11 cellular contexts compared by ENCODE assay signal in the genomic region with DNA sequence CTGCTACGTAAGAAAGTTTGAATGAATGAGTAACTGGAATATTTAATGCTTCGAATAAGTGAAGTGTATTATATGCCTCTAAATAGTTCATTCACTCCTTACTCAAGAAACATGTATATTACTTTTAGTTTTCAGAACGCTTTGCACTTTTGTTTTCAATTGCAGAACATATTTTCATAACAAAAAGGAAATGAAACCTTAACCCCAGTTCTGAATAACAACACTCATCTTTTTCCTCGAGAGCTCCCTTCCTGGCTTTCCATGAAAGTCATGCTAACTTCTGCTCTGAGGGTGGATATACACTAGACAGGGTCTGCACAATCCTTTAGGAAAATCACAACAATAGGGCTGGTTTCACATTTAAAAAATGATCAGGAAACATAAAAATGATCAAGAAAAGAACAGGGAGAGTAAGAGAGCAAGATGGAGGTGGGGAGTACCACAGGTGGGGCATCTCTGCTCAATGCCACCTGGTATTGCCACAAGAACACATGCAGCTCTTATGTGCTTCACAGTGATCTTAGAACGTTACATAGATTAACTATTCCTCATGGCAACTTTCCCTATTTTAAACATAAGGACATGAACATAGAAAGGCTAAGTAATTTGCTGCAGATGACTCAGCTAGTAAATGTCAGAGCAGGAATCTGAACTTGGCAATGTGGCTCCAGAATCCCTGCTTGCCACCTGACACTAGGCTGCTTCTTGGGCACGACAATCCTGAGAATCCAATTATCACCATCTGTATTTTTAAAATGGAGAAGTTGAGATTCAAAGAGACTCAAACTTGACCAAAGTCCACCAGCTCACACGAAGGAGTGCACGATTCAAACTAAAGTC.
A peak's percentile ranks its signal among the peaks of the same experiment; 100 is the strongest.
DNase-seq lines count a peak whose midpoint lies in the region; ATAC-seq and TF ChIP-seq lines count a peak whose summit lies in the region.
"Had no signal": no experiment of that assay in that cellular context is flagged by ENCODE, and none has a peak within 500 bp of the region (broad histone marks: within the 10 kb centered on the region; RNA-seq: fewer than 3 reads in every experiment).

No MANE protein-coding gene starts in this region.

- H3K9me2 ChIP-seq in hepatocyte (replicated peaks; ENCODE audit: insufficient read depth) = no peaks in the 10 kb centered on the region

- DNase-seq in activated CD4-positive, alpha-beta T cell treated with anti-CD3 and anti-CD28 coated beads, Interleukin-2, amount 10 ng/mL, durations not matched to agents 7 days and 5 days = no peak
- no peak for DNase-seq in activated CD4-positive, alpha-beta T cell treated with anti-CD3 and anti-CD28 coated beads for 4 hours
- DNase-seq in hepatocyte (ENCODE audit: low spot score) = no peak
- no peak for DNase-seq in AG20443 (ENCODE audit: low spot score)
- DNase-seq in medulla oblongata (ENCODE audit: extremely low spot score) = no peak
- DNase-seq in NCI-H2227 (lab: John Stamatoyannopoulos, UW; ENCODE audit: unreplicated experiment) = no peak
- DNase-seq: NCI-H2171, uterus had no signal

- H3K4me3 Mint-ChIP-seq in activated CD4-positive, alpha-beta T cell treated with anti-CD3 and anti-CD28 coated beads, Interleukin-2, amount 10 ng/mL, durations not matched to agents 7 days and 5 days = no peak overlapping the region

- 77% methylated on average over 8 of the region's 8 CpGs for WGBS in hepatocyte (ENCODE audit: low lambda C conversion rate, missing lambda C conversion rate)

- no peaks in the 10 kb centered on the region for H4K20me1 ChIP-seq in hepatocyte (ENCODE audit: insufficient read depth, poor library complexity, severe bottlenecking)

- H3K4me1 ChIP-seq in hepatocyte (ENCODE audit: insufficient read depth) = peaks cover 11% of the 10 kb centered on the region
- H3K4me1 ChIP-seq: A549, uterus had no signal

- no peak for TF ChIP-seq CTCF in hepatocyte (IDR thresholded peaks at IDR 0.05; ENCODE audit: poor library complexity)

- no peak overlapping the region for H3K4me3 ChIP-seq in hepatocyte
- H3K4me3 ChIP-seq: A549, uterus had no signal

- H3K27ac Mint-ChIP-seq in activated CD4-positive, alpha-beta T cell treated with anti-CD3 and anti-CD28 coated beads, Interleukin-2, amount 10 ng/mL, durations not matched to agents 7 days and 5 days = peak overlapping the region; percentile 77

- H3K36me3 ChIP-seq in hepatocyte (replicated peaks; ENCODE audit: insufficient read depth, low read depth) = no peaks in the 10 kb centered on the region
- H3K36me3 ChIP-seq: uterus had no signal

- H3K36me3 Mint-ChIP-seq in activated CD4-positive, alpha-beta T cell treated with anti-CD3 and anti-CD28 coated beads, Interleukin-2, amount 10 ng/mL, durations not matched to agents 7 days and 5 days (ENCODE audit: low read depth) = peaks cover 79% of the 10 kb centered on the region

- H2AFZ ChIP-seq in hepatocyte = no peak overlapping the region

- peaks cover 32% of the 10 kb centered on the region for H3K4me1 Mint-ChIP-seq in activated CD4-positive, alpha-beta T cell treated with anti-CD3 and anti-CD28 coated beads, Interleukin-2, amount 10 ng/mL, durations not matched to agents 7 days and 5 days

- peak overlapping the region; percentile 90 for H3K27ac ChIP-seq in hepatocyte
- H3K27ac ChIP-seq: A549, uterus had no signal

- no peak overlapping the region for H3K4me2 ChIP-seq in hepatocyte
- H3K4me2 ChIP-seq: A549 had no signal

- no peaks in the 10 kb centered on the region for H3K27me3 ChIP-seq in hepatocyte
- H3K27me3 ChIP-seq: uterus had no signal

- peaks cover 74% of the 10 kb centered on the region for H3K9me3 Mint-ChIP-seq in activated CD4-positive, alpha-beta T cell treated with anti-CD3 and anti-CD28 coated beads, Interleukin-2, amount 10 ng/mL, durations not matched to agents 7 days and 5 days

- H3K9me3 ChIP-seq in hepatocyte (ENCODE audit: low read depth) = no peaks in the 10 kb centered on the region
- H3K9me3 ChIP-seq: uterus had no signal

- POLR2A ChIA-PET in activated CD4-positive, alpha-beta T cell treated with anti-CD3 and anti-CD28 coated beads, Interleukin-2, amount 10 ng/mL, durations not matched to agents 7 days and 5 days (lab: Charles Lee) = no interaction called here

- CTCF ChIA-PET in activated CD4-positive, alpha-beta T cell treated with anti-CD3 and anti-CD28 coated beads, Interleukin-2, amount 10 ng/mL, durations not matched to agents 7 days and 5 days (lab: Charles Lee) = interaction anchor here (0.8 to 2.9 kb wide), 3 partner anchors 9 to 273 kb away, joined by 3 to 10 read pairs (median 4); no protein-coding TSS in a partner anchor

- ATAC-seq in GM21515 (IDR thresholded peaks at IDR 0.05; ENCODE audit: unreplicated experiment) (peak; percentile 59), HG03342 (IDR thresholded peaks at IDR 0.05; ENCODE audit: unreplicated experiment) (peak; percentile 54)
- ATAC-seq: A549 had no signal

- H3K27me3 Mint-ChIP-seq in activated CD4-positive, alpha-beta T cell treated with anti-CD3 and anti-CD28 coated beads, Interleukin-2, amount 10 ng/mL, durations not matched to agents 7 days and 5 days = no peaks in the 10 kb centered on the region

- no peaks in the 10 kb centered on the region for H3K79me2 ChIP-seq in hepatocyte
